Comparison of ENCODE assay signal across 8 cellular contexts in the genomic region with DNA sequence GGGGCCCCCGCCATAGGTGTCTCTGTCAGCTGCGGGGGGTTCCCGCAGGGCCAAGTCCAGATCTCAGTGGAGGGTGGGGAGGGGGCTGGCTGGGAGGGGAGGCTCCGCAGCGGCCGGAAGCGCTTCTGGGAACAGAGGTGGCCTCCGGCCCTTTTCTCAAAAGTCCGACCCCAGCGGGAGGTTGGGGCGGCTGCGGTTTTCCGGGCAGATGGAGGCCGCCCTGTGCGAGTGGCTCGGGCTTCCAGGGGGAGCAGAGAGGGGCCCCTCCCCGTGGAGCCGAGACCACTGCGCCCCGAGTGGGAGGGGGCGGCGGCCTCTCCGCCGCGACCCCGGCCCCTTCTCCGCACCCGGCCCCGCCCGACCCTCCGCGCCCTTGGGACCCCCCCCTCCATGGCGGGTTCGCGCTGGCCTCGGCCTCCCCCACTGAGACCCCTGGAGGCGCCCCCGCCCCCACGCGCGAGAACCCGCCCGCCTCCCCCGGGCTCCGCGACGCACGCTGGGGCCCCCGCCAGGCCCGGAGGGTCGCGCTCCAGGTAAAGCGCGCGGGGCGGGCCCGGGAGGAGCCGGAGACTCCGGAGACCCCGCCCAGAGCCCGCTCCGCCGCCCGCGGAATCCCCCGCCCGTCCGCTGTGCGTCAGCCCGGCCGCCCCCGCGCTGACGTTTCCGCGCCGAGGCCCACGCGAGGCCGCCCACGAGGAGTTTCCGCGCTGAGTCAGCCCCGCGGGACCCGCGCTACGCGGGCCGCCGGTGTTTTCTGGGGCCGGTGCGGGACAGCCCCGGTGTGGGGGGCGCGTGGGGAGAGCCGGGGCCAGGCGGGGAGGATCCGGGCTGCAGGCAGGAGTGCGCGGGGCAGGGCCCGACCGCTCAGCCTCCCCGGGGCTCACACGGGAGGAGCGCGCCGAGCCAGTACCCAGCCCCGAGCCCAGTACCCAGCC. TPM values are rescaled to one million over a fixed set of nuclear protein-coding genes. Genes with fewer than 3 reads are reported as not detected.
DNase-seq lines count a peak whose midpoint lies in the region; ATAC-seq and TF ChIP-seq lines count a peak whose summit lies in the region.

No MANE protein-coding gene starts in this region.

- peaks cover 8% of the 10 kb centered on the region for H3K36me3 Mint-ChIP-seq in activated T-helper 2 cell treated with anti-CD3 and anti-CD28 coated beads, Interferon-gamma antibody, Interleukin-2, Interleukin-4, amounts not matched to agents 10 μg/mL and 5 μg/mL and 100 μg/mL, durations not matched to agents 14 hours and 24 hours and 36 hours (ENCODE audit: low read depth)

- peak overlapping the region; percentile 61 for H3K4me3 Mint-ChIP-seq in activated T-helper 2 cell treated with anti-CD3 and anti-CD28 coated beads, Interferon-gamma antibody, Interleukin-2, Interleukin-4, amounts not matched to agents 10 μg/mL and 5 μg/mL and 100 μg/mL, durations not matched to agents 14 hours and 24 hours and 36 hours (ENCODE audit: low read depth)

- no peaks in the 10 kb centered on the region for H3K27me3 Mint-ChIP-seq in activated T-helper 2 cell treated with anti-CD3 and anti-CD28 coated beads, Interferon-gamma antibody, Interleukin-2, Interleukin-4, amounts not matched to agents 10 μg/mL and 5 μg/mL and 100 μg/mL, durations not matched to agents 14 hours and 24 hours and 36 hours (ENCODE audit: low read depth)

- peak overlapping the region; percentile 79 for H3K27ac Mint-ChIP-seq in activated T-helper 2 cell treated with anti-CD3 and anti-CD28 coated beads, Interferon-gamma antibody, Interleukin-2, Interleukin-4, amounts not matched to agents 10 μg/mL and 5 μg/mL and 100 μg/mL, durations not matched to agents 14 hours and 24 hours and 36 hours

- peak overlapping the region; percentile 36 for H3K4me3 ChIP-seq in skeletal muscle cell (ENCODE audit: low read depth, low read length)

- H3K9me3 Mint-ChIP-seq in activated T-helper 2 cell treated with anti-CD3 and anti-CD28 coated beads, Interferon-gamma antibody, Interleukin-2, Interleukin-4, amounts not matched to agents 10 μg/mL and 5 μg/mL and 100 μg/mL, durations not matched to agents 14 hours and 24 hours and 36 hours = no peaks in the 10 kb centered on the region

- intact Hi-C loops in activated T-helper 2 cell treated with anti-CD3 and anti-CD28 coated beads, Interferon-gamma antibody, Interleukin-2, Interleukin-4, amounts not matched to agents 10 μg/mL and 5 μg/mL and 100 μg/mL, durations not matched to agents 14 hours and 24 hours and 36 hours (cut with micrococcal nuclease) = loop anchor here (10.0 kb wide), 1 partner anchor 186 kb away; a partner anchor contains a TSS
- intact Hi-C loops in Right ventricle myocardium superior (cut with DNase I) = no loop called here

- peak; percentile 57 for ATAC-seq in Right ventricle myocardium superior (ENCODE audit: poor library complexity)

- peaks cover 4% of the 10 kb centered on the region for H3K4me1 Mint-ChIP-seq in activated T-helper 2 cell treated with anti-CD3 and anti-CD28 coated beads, Interferon-gamma antibody, Interleukin-2, Interleukin-4, amounts not matched to agents 10 μg/mL and 5 μg/mL and 100 μg/mL, durations not matched to agents 14 hours and 24 hours and 36 hours (ENCODE audit: low read depth)

- DNase-seq in NCI-H1417 (lab: John Stamatoyannopoulos, UW) = peak in 2 of 3 experiments; percentile 32 to 40
- DNase-seq in NCI-H1417 treated with DMSO at 0.1 percent for 48 hours (lab: John Stamatoyannopoulos, UW) = no peak
- DNase-seq in activated T-helper 2 cell treated with anti-CD3 and anti-CD28 coated beads, Interferon-gamma antibody, Interleukin-2, Interleukin-4, amounts not matched to agents 10 μg/mL and 5 μg/mL and 100 μg/mL, durations not matched to agents 14 hours and 24 hours and 36 hours (ENCODE audit: low spot score) = peak; percentile 73
- peak; percentile 55 for DNase-seq in Right ventricle myocardium superior
- DNase-seq in skeletal muscle cell (ENCODE audit: low read depth) = no peak
- no peak for DNase-seq in foreskin melanocyte
- DNase-seq in NCI-H2196 (lab: John Stamatoyannopoulos, UW; ENCODE audit: unreplicated experiment) = no peak

TF ChIP-seq in PFSK-1, 5 proteins besides CTCF, POLR2A, EP300 and RAD21:
- TF ChIP-seq SIN3A (IDR thresholded peaks at IDR 0.05; ENCODE audit: borderline replicate concordance, insufficient read depth, low read length) (no peak), FOXP2 (optimal IDR thresholded peaks at IDR 0.05; ENCODE audit: borderline replicate concordance, extremely low read depth, extremely low read length, insufficient read depth) (peak; percentile 9), POLR2AphosphoS5 (IDR thresholded peaks at IDR 0.05; ENCODE audit: low read depth, low read length) (no peak), TAF1 (IDR thresholded peaks at IDR 0.05; ENCODE audit: borderline replicate concordance, insufficient read depth, low read length) (no peak)
- TF ChIP-seq, protein P1, sequence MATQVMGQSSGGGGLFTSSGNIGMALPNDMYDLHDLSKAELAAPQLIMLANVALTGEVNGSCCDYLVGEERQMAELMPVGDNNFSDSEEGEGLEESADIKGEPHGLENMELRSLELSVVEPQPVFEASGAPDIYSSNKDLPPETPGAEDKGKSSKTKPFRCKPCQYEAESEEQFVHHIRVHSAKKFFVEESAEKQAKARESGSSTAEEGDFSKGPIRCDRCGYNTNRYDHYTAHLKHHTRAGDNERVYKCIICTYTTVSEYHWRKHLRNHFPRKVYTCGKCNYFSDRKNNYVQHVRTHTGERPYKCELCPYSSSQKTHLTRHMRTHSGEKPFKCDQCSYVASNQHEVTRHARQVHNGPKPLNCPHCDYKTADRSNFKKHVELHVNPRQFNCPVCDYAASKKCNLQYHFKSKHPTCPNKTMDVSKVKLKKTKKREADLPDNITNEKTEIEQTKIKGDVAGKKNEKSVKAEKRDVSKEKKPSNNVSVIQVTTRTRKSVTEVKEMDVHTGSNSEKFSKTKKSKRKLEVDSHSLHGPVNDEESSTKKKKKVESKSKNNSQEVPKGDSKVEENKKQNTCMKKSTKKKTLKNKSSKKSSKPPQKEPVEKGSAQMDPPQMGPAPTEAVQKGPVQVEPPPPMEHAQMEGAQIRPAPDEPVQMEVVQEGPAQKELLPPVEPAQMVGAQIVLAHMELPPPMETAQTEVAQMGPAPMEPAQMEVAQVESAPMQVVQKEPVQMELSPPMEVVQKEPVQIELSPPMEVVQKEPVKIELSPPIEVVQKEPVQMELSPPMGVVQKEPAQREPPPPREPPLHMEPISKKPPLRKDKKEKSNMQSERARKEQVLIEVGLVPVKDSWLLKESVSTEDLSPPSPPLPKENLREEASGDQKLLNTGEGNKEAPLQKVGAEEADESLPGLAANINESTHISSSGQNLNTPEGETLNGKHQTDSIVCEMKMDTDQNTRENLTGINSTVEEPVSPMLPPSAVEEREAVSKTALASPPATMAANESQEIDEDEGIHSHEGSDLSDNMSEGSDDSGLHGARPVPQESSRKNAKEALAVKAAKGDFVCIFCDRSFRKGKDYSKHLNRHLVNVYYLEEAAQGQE (IDR thresholded peaks at IDR 0.05; ENCODE audit: insufficient read depth in 1 of 2, low read depth in 2 of 2, low read length in 2 of 2) = no peak
TF ChIP-seq in PFSK-1: peak in this region for 1.

RNA-seq across cellular contexts. Expression of a gene that starts 5.2 kb away (rescaled TPM):
- 0.48 TPM for polyA plus RNA-seq in PFSK-1 (2012; ENCODE audit: insufficient read length, low read depth)
- total RNA-seq in activated T-helper 2 cell treated with anti-CD3 and anti-CD28 coated beads, Interferon-gamma antibody, Interleukin-2, Interleukin-4, amounts not matched to agents 10 μg/mL and 5 μg/mL and 100 μg/mL, durations not matched to agents 14 hours and 24 hours and 36 hours = 219 and 231 TPM in 2 replicates
- total RNA-seq in Right ventricle myocardium superior = 0.32 TPM

RNA-seq across cellular contexts. Expression of a gene that starts 12.8 kb away (rescaled TPM):
- polyA plus RNA-seq in PFSK-1 (2012; ENCODE audit: insufficient read length, low read depth) = 7.2 TPM
- total RNA-seq in activated T-helper 2 cell treated with anti-CD3 and anti-CD28 coated beads, Interferon-gamma antibody, Interleukin-2, Interleukin-4, amounts not matched to agents 10 μg/mL and 5 μg/mL and 100 μg/mL, durations not matched to agents 14 hours and 24 hours and 36 hours = 441 and 458 TPM in 2 replicates
- 2.1 TPM for total RNA-seq in Right ventricle myocardium superior

RNA-seq across cellular contexts. Expression of a gene that starts 27.5 kb away (rescaled TPM):
- polyA plus RNA-seq in PFSK-1 (2012; ENCODE audit: insufficient read length, low read depth) = not detected
- total RNA-seq in activated T-helper 2 cell treated with anti-CD3 and anti-CD28 coated beads, Interferon-gamma antibody, Interleukin-2, Interleukin-4, amounts not matched to agents 10 μg/mL and 5 μg/mL and 100 μg/mL, durations not matched to agents 14 hours and 24 hours and 36 hours = not detected in 2 replicates
- 0.22 TPM for total RNA-seq in Right ventricle myocardium superior

RNA-seq across cellular contexts. Expression of a gene that starts 30.7 kb away (rescaled TPM):
- 172 TPM for polyA plus RNA-seq in PFSK-1 (2012; ENCODE audit: insufficient read length, low read depth)
- total RNA-seq in activated T-helper 2 cell treated with anti-CD3 and anti-CD28 coated beads, Interferon-gamma antibody, Interleukin-2, Interleukin-4, amounts not matched to agents 10 μg/mL and 5 μg/mL and 100 μg/mL, durations not matched to agents 14 hours and 24 hours and 36 hours = 161 and 164 TPM in 2 replicates
- 110 TPM for total RNA-seq in Right ventricle myocardium superior

RNA-seq across cellular contexts. Expression of a gene that starts 30.9 kb away (rescaled TPM):
- polyA plus RNA-seq in PFSK-1 (2012; ENCODE audit: insufficient read length, low read depth) = 30.2 TPM
- 34.6 and 35.8 TPM in 2 replicates for total RNA-seq in activated T-helper 2 cell treated with anti-CD3 and anti-CD28 coated beads, Interferon-gamma antibody, Interleukin-2, Interleukin-4, amounts not matched to agents 10 μg/mL and 5 μg/mL and 100 μg/mL, durations not matched to agents 14 hours and 24 hours and 36 hours
- total RNA-seq in Right ventricle myocardium superior = 8.6 TPM

Comparison
In these comparisons a context has a peak if more than half of its experiments do, and no peak if none do; other contexts are left out.
1. DNase-seq: peak in NCI-H1417 (2 of 3), activated T-helper 2 cell treated with anti-CD3 and anti-CD28 coated beads, Interferon-gamma antibody, Interleukin-2, Interleukin-4, amounts not matched to agents 10 μg/mL and 5 μg/mL and 100 μg/mL, durations not matched to agents 14 hours and 24 hours and 36 hours (single experiment) and Right ventricle myocardium superior (single experiment); none in NCI-H1417 treated with DMSO at 0.1 percent for 48 hours (single experiment), skeletal muscle cell (single experiment), foreskin melanocyte (single experiment) and NCI-H2196 (single experiment).
2. RNA of a gene that starts 5.2 kb away (total RNA-seq): 219 to 231 TPM in activated T-helper 2 cell treated with anti-CD3 and anti-CD28 coated beads, Interferon-gamma antibody, Interleukin-2, Interleukin-4, amounts not matched to agents 10 μg/mL and 5 μg/mL and 100 μg/mL, durations not matched to agents 14 hours and 24 hours and 36 hours; 0.32 TPM in Right ventricle myocardium superior (single experiment); every median in the first group is over 100 times any median in the second.
3. RNA of a gene that starts 12.8 kb away (total RNA-seq): 441 to 458 TPM in activated T-helper 2 cell treated with anti-CD3 and anti-CD28 coated beads, Interferon-gamma antibody, Interleukin-2, Interleukin-4, amounts not matched to agents 10 μg/mL and 5 μg/mL and 100 μg/mL, durations not matched to agents 14 hours and 24 hours and 36 hours; 2.1 TPM in Right ventricle myocardium superior (single experiment); every median in the first group is over 100 times any median in the second.